Comparison of ENCODE assay signal across 21 cellular contexts in the genomic region with DNA sequence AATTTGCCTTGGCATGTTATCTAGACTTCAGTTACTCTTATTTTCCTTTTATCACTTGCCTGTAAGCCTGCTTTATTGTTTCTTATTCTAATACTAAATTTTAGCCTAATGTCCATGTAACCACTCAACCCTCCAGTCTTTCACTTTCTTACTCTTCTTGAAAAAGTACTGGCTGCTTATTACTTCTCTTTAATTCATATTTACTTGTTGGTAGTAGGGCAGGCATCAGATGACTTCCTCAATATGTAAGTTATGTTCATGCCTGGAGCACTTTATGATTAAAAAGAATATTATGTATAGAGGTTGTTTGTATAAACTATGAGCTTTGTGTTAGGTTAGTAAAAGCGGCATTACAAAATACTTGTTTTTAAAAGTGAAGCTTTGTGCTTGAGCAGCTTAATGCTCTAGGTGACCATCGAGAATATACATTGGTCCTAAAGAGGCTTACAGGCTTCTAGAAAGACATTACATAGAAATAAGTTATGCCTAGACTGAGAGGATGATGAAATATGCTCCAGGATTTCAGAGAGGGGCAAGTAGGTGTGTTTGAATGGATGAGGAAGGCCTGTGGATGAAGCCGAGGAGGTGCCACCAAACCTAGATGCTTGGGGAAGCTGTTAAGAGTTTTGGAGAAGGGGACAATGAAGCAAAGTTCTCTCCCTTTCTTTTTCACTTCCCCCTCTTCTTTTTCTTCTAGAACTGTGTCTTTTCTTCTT.
"Had no signal": no experiment of that assay in that cellular context is flagged by ENCODE, and none has a peak within 500 bp of the region (broad histone marks: within the 10 kb centered on the region; RNA-seq: fewer than 3 reads in every experiment).

No MANE protein-coding gene starts in this region.

- H3K4me1 Mint-ChIP-seq: neural progenitor cell had no signal

- H3K9me3 ChIP-seq: body of pancreas, pancreas, sigmoid colon, stomach, testis, upper lobe of left lung had no signal

- H3K4me3 ChIP-seq: body of pancreas, coronary artery, neural progenitor cell, pancreas, sigmoid colon, spleen, stomach, testis, upper lobe of left lung had no signal

- H3K4me1 ChIP-seq: body of pancreas, neural progenitor cell, testis had no signal

- H3K27ac Mint-ChIP-seq: activated CD8-positive, alpha-beta T cell treated with anti-CD3 and anti-CD28 coated beads for 36 hours; activated naive CD4-positive, alpha-beta T cell treated with anti-CD3 and anti-CD28 coated beads, Interleukin-2, amount 50 U/mL, for 72 hours; neural progenitor cell had no signal

- H3K9me3 Mint-ChIP-seq: activated CD8-positive, alpha-beta T cell treated with anti-CD3 and anti-CD28 coated beads for 36 hours; activated naive CD4-positive, alpha-beta T cell treated with anti-CD3 and anti-CD28 coated beads, Interleukin-2, amount 50 U/mL, for 72 hours; activated T-cell treated with anti-CD3 and anti-CD28 coated beads, Interleukin-2, amount 50 U/mL, for 4 hours; neural progenitor cell had no signal

- ATAC-seq: activated CD8-positive, alpha-beta T cell treated with anti-CD3 and anti-CD28 coated beads for 36 hours; activated naive CD4-positive, alpha-beta T cell treated with anti-CD3 and anti-CD28 coated beads, Interleukin-2, amount 50 U/mL, for 72 hours; activated T-cell treated with anti-CD3 and anti-CD28 coated beads, Interleukin-2, amount 50 U/mL, for 4 hours; body of pancreas; pancreas had no signal

- H3K36me3 Mint-ChIP-seq: activated naive CD4-positive, alpha-beta T cell treated with anti-CD3 and anti-CD28 coated beads, Interleukin-2, amount 50 U/mL, for 72 hours; neural progenitor cell had no signal

- H3K36me3 ChIP-seq: neural progenitor cell, pancreas, sigmoid colon, spleen, stomach, upper lobe of left lung had no signal

- FAIRE-seq: endothelial cell of umbilical vein, pancreas had no signal

- H3K27ac ChIP-seq: body of pancreas, coronary artery, neural progenitor cell, pancreas, sigmoid colon, stomach, testis, upper lobe of left lung had no signal

- DNase-seq: activated CD4-positive, alpha-beta T cell treated with anti-CD3 and anti-CD28 coated beads for 4 hours; activated CD8-positive, alpha-beta T cell treated with anti-CD3 and anti-CD28 coated beads for 36 hours; activated effector memory CD4-positive, alpha-beta T cell treated with anti-CD3 and anti-CD28 coated beads, Interleukin-2, amount 50 U/mL, for 16 hours; activated T-cell treated with anti-CD3 and anti-CD28 coated beads, Interleukin-2, amount 50 U/mL, for 4 hours; amniotic stem cell; body of pancreas; caudate nucleus; effector CD8-positive, alpha-beta T cell; foreskin fibroblast; glutamatergic neuron; pancreas; sigmoid colon; spleen; stomach; T1000; testis; upper lobe of left lung had no signal

- H3K27me3 ChIP-seq: body of pancreas, neural progenitor cell, pancreas, sigmoid colon, spleen, stomach, testis, upper lobe of left lung had no signal

- H3K4me3 Mint-ChIP-seq: activated CD8-positive, alpha-beta T cell treated with anti-CD3 and anti-CD28 coated beads for 36 hours; activated T-cell treated with anti-CD3 and anti-CD28 coated beads, Interleukin-2, amount 50 U/mL, for 4 hours; neural progenitor cell had no signal

- H3K9ac ChIP-seq: neural progenitor cell had no signal

- H3K4me2 ChIP-seq: neural progenitor cell had no signal
